Comparison of ENCODE assay signal across 22 cellular contexts in the genomic region with DNA sequence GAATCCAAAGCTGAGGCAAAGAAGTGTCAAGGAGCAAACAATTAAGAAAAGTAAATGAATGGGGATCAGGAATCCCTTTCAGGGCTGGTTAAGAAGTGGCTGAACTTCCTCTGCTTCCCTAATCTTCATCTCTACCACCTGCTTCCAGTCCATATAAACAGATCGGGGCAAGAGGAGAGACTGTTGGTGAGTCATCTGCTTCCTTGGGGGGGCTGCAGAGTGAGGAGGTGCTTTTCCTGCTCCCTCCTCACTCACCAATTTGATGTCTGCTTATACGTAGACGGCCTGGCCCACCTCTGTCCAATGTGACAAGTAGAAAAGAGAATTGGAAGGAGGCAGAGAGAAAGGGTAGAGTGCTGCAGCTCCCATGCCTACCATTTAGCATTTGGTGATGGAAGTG.
DNase-seq lines count a peak whose midpoint lies in the region; ATAC-seq, FAIRE-seq and TF ChIP-seq lines count a peak whose summit lies in the region.
"Had no signal": no experiment of that assay in that cellular context is flagged by ENCODE, and none has a peak within 500 bp of the region (broad histone marks: within the 10 kb centered on the region; RNA-seq: fewer than 3 reads in every experiment).

No MANE protein-coding gene starts in this region.

- ATAC-seq in stimulated activated naive CD8-positive, alpha-beta T cell treated with anti-CD3 and anti-CD28 coated beads, Interleukin-15, Interleukin-2, amounts not matched to agents 100 U/mL and 50 U/mL, for 24 hours, result no peak
- ATAC-seq in K562 (no peak), HG02623 (IDR thresholded peaks at IDR 0.05; ENCODE audit: unreplicated experiment) (no peak)
- ATAC-seq: CD8-positive, alpha-beta T cell; natural killer cell treated with Interleukin-12 subunit alpha and Interleukin-12 subunit beta and Interleukin-15 and Interleukin-18, amount 100 ng/mL, for 72 hours; pancreas had no signal

- no peaks in the 10 kb centered on the region for H3K27me3 Mint-ChIP-seq in stimulated activated naive CD8-positive, alpha-beta T cell treated with anti-CD3 and anti-CD28 coated beads, Interleukin-15, Interleukin-2, amounts not matched to agents 100 ng/mL and 50 ng/mL, for 24 hours

- POLR2A ChIA-PET in K562 (lab: Yijun Ruan, JAX), result no interaction called here

- TF ChIP-seq EP300 in K562 (IDR thresholded peaks at IDR 0.05; ENCODE audit: low read length), result no peak

- CTCF ChIA-PET in K562 (lab: Yijun Ruan, JAX; ENCODE audit: low intra/inter-chr PET ratio), result no interaction called here

- H3K36me3 ChIP-seq in K562 (ENCODE audit: control insufficient read depth, insufficient read depth, low read length), result no peaks in the 10 kb centered on the region
- H3K36me3 ChIP-seq: pancreas, right atrium auricular region, spleen, thyroid gland had no signal

- H4K20me1 ChIP-seq in K562 (replicated peaks; ENCODE audit: control insufficient read depth, insufficient read depth, low read length), result no peaks in the 10 kb centered on the region

- in situ Hi-C loops in K562 (cut with MboI) (no loop called here), ACHN (cut with HindIII; ENCODE audit: low pct_ligation_motif_present, low pct_unique_long_range_greater_than_20kb, low sequenced_read_pairs) (no loop called here)

- intact Hi-C loops in K562 (cut with micrococcal nuclease), result no loop called here

- H3K27ac Mint-ChIP-seq in stimulated activated naive CD8-positive, alpha-beta T cell treated with anti-CD3 and anti-CD28 coated beads, Interleukin-15, Interleukin-2, amounts not matched to agents 100 ng/mL and 50 ng/mL, for 24 hours, result peak overlapping the region; percentile 92
- H3K27ac Mint-ChIP-seq: CD8-positive, alpha-beta T cell; T-helper 2 cell treated with Interferon-gamma antibody and Interleukin-4, amounts not matched to agents 5 μg/mL and 100 μg/mL, for 36 hours had no signal

- TF ChIP-seq CTCF in NB4 (IDR thresholded peaks at IDR 0.05; ENCODE audit: low read depth, low read length), result no peak
- TF ChIP-seq CTCF in K562 (IDR thresholded peaks at IDR 0.05 in 2 of 3, conservative IDR thresholded peaks at IDR 0.05 in 1 of 3; ENCODE audit: insufficient read depth in 2 of 3, low read depth in 1 of 3, low read length in 3 of 3), result no peak

- FAIRE-seq in K562 (lab: Jason Lieb, UNC), result no peak
- FAIRE-seq: astrocyte, keratinocyte, pancreas had no signal

- H3K9ac ChIP-seq in K562 (ENCODE audit: insufficient read depth in 1 of 2, low read depth in 2 of 2, low read length in 2 of 2), result no peak overlapping the region

- H3K36me3 Mint-ChIP-seq in stimulated activated naive CD8-positive, alpha-beta T cell treated with anti-CD3 and anti-CD28 coated beads, Interleukin-15, Interleukin-2, amounts not matched to agents 100 ng/mL and 50 ng/mL, for 24 hours (ENCODE audit: low read depth), result no peaks in the 10 kb centered on the region
- H3K36me3 Mint-ChIP-seq: CD8-positive, alpha-beta T cell; natural killer cell treated with Interleukin-12 subunit alpha and Interleukin-12 subunit beta and Interleukin-15 and Interleukin-18, amount 100 ng/mL, for 72 hours had no signal

- H3K9me3 ChIP-seq in K562 (replicated peaks; ENCODE audit: control insufficient read depth, insufficient read depth, low read depth, low read length), result no peaks in the 10 kb centered on the region
- H3K9me3 ChIP-seq: pancreas, right atrium auricular region, spleen, thyroid gland had no signal

- H3K27me3 ChIP-seq in K562 (ENCODE audit: control insufficient read depth in 2 of 2, insufficient read depth in 2 of 2, low read length in 2 of 2), result no peaks in the 10 kb centered on the region
- H3K27me3 ChIP-seq: pancreas, right atrium auricular region, spleen, thyroid gland had no signal

- H3K4me2 ChIP-seq in K562 (ENCODE audit: insufficient read depth, low read length), result no peak overlapping the region

- no peak for TF ChIP-seq RAD21 in K562 (CRISPR knock-in tag; conservative IDR thresholded peaks at IDR 0.05 in 1 of 2, IDR thresholded peaks at IDR 0.05 in 1 of 2)

- no peaks in the 10 kb centered on the region for H3K9me1 ChIP-seq in K562 (ENCODE audit: control insufficient read depth, insufficient read depth, low read length)

- no peak overlapping the region for H3K27ac ChIP-seq in K562 (ENCODE audit: extremely low read depth, low read depth, low read length)
- H3K27ac ChIP-seq: pancreas, right atrium auricular region, spleen, thyroid gland had no signal

- 17% methylated on average over 3 of the region's 3 CpGs for WGBS in K562 (ENCODE audit: insufficient coverage, low coverage, missing lambda C conversion rate)

- H3K4me3 Mint-ChIP-seq in stimulated activated naive CD8-positive, alpha-beta T cell treated with anti-CD3 and anti-CD28 coated beads, Interleukin-15, Interleukin-2, amounts not matched to agents 100 ng/mL and 50 ng/mL, for 24 hours, result no peak overlapping the region
- H3K4me3 Mint-ChIP-seq: CD8-positive, alpha-beta T cell; natural killer cell treated with Interleukin-12 subunit alpha and Interleukin-12 subunit beta and Interleukin-15 and Interleukin-18, amount 100 ng/mL, for 72 hours; T-helper 2 cell treated with Interferon-gamma antibody and Interleukin-4, amounts not matched to agents 5 μg/mL and 100 μg/mL, for 36 hours had no signal

- TF ChIP-seq POLR2A in NB4 (IDR thresholded peaks at IDR 0.05; ENCODE audit: extremely low read depth, insufficient read length), result no peak
- no peak for TF ChIP-seq POLR2A in K562 (conservative IDR thresholded peaks at IDR 0.05)

- H3K4me1 Mint-ChIP-seq in stimulated activated naive CD8-positive, alpha-beta T cell treated with anti-CD3 and anti-CD28 coated beads, Interleukin-15, Interleukin-2, amounts not matched to agents 100 ng/mL and 50 ng/mL, for 24 hours (ENCODE audit: low read depth), result peaks cover 67% of the 10 kb centered on the region

- H3K4me1 ChIP-seq in K562 (replicated peaks in 1 of 2; ENCODE audit: control insufficient read depth in 2 of 2, insufficient read depth in 2 of 2, low read length in 2 of 2), result no peaks in the 10 kb centered on the region; a peak in 3 of 5 replicates
- H3K4me1 ChIP-seq: pancreas, spleen, thyroid gland had no signal

- no peak for DNase-seq in stimulated activated naive CD8-positive, alpha-beta T cell treated with anti-CD3 and anti-CD28 coated beads, Interleukin-15, Interleukin-2, amounts not matched to agents 100 U/mL and 50 U/mL, for 24 hours
- peak; percentile 7 for DNase-seq in NB4 (ENCODE audit: low read depth)
- peak in 1 of 4 experiments; percentile 6 for DNase-seq in K562 (ENCODE audit: extremely low read depth in 1 of 4, low spot score in 3 of 4)
- no peak for DNase-seq in stimulated activated CD4-positive, alpha-beta T cell treated with anti-CD3 and anti-CD28 coated beads, Interleukin-4, amount 100 ng/mL, for 24 hours
- DNase-seq in ACHN, result no peak
- DNase-seq: caudate nucleus; CD8-positive, alpha-beta T cell; GDM1; NCI-H1048; NCI-H187; spleen; stimulated activated CD4-positive, alpha-beta T cell treated with anti-CD3 and anti-CD28 coated beads, Interleukin-2, amount 100 ng/mL, for 48 hours; stimulated activated naive CD4-positive, alpha-beta T cell treated with Interleukin-2 at 50 U/mL for 16 hours; thyroid gland had no signal

- H2AFZ ChIP-seq in K562 (ENCODE audit: low read depth, low read length), result no peak overlapping the region

- H3K4me3 ChIP-seq in NB4 (ENCODE audit: low read depth, low read length) (no peak overlapping the region), K562 (no peak overlapping the region)
- H3K4me3 ChIP-seq: pancreas, right atrium auricular region, spleen, thyroid gland had no signal

- H3K9me3 Mint-ChIP-seq in stimulated activated naive CD8-positive, alpha-beta T cell treated with anti-CD3 and anti-CD28 coated beads, Interleukin-15, Interleukin-2, amounts not matched to agents 100 ng/mL and 50 ng/mL, for 24 hours, result no peaks in the 10 kb centered on the region
- H3K9me3 Mint-ChIP-seq: CD8-positive, alpha-beta T cell; natural killer cell treated with Interleukin-12 subunit alpha and Interleukin-12 subunit beta and Interleukin-15 and Interleukin-18, amount 100 ng/mL, for 72 hours; T-helper 2 cell treated with Interferon-gamma antibody and Interleukin-4, amounts not matched to agents 5 μg/mL and 100 μg/mL, for 36 hours had no signal

- no TSS peak for BruUV-seq in K562 (replicated peaks; lab: Mats Ljungman, UMichigan)

- H3K79me2 ChIP-seq in K562 (ENCODE audit: control insufficient read depth, insufficient read depth, low read length), result no peaks in the 10 kb centered on the region

TF ChIP-seq in K562, 482 proteins besides CTCF, POLR2A, EP300 and RAD21:
- TF ChIP-seq, protein P1, sequence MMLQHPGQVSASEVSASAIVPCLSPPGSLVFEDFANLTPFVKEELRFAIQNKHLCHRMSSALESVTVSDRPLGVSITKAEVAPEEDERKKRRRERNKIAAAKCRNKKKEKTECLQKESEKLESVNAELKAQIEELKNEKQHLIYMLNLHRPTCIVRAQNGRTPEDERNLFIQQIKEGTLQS (IDR thresholded peaks at IDR 0.05), result peak; percentile 38; the same call in 1 of the 2 replicates
- TF ChIP-seq, protein P1 (CRISPR knock-in tag; conservative IDR thresholded peaks at IDR 0.05), result no peak
- no peak for TF ChIP-seq EWSR1 (IDR thresholded peaks at IDR 0.05; ENCODE audit: borderline replicate concordance, low read depth, partially characterized antibody)
- no peak for TF ChIP-seq ARNT (IDR thresholded peaks at IDR 0.05)
- TF ChIP-seq, protein P2, sequence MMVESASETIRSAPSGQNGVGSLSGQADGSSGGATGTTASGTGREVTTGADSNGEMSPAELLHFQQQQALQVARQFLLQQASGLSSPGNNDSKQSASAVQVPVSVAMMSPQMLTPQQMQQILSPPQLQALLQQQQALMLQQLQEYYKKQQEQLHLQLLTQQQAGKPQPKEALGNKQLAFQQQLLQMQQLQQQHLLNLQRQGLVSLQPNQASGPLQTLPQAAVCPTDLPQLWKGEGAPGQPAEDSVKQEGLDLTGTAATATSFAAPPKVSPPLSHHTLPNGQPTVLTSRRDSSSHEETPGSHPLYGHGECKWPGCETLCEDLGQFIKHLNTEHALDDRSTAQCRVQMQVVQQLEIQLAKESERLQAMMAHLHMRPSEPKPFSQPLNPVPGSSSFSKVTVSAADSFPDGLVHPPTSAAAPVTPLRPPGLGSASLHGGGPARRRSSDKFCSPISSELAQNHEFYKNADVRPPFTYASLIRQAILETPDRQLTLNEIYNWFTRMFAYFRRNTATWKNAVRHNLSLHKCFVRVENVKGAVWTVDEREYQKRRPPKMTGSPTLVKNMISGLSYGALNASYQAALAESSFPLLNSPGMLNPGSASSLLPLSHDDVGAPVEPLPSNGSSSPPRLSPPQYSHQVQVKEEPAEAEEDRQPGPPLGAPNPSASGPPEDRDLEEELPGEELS (CRISPR knock-in tag; IDR thresholded peaks at IDR 0.05; ENCODE audit: borderline replicate concordance), result no peak
- TF ChIP-seq JUND (IDR thresholded peaks at IDR 0.05; ENCODE audit: borderline replicate concordance, low read depth, low read length), result peak; percentile 57
- TF ChIP-seq JUND (tag; IDR thresholded peaks at IDR 0.05; ENCODE audit: borderline replicate concordance, low read depth, low read length), result no peak; the same call in 2 of the 3 replicates
TF ChIP-seq in K562: peak in this region for 2.
